In genomic region chr2:1704606-1705556, GRCh38 we compare ENCODE assay signal across 16 cellular contexts. TPM values are rescaled to one million over a fixed set of nuclear protein-coding genes. Genes with fewer than 3 reads are reported as not detected.
DNase-seq lines count a peak whose midpoint lies in the region; ATAC-seq, FAIRE-seq and TF ChIP-seq lines count a peak whose summit lies in the region.
"Had no signal": no experiment of that assay in that cellular context is flagged by ENCODE, and none has a peak within 500 bp of the region (broad histone marks: within the 10 kb centered on the region; RNA-seq: fewer than 3 reads in every experiment).

No MANE protein-coding gene starts in this region.

- H3K4me1 ChIP-seq in A549 = no peaks in the 10 kb centered on the region

- CTCF ChIA-PET in A549 (lab: Yijun Ruan, JAX) = interaction anchor here (0.8 to 1.6 kb wide), 3 partner anchors 29 to 48 kb away, joined by 3 to 4 read pairs (median 3); no protein-coding TSS in a partner anchor

- 40% methylated on average over 16 of the region's 18 CpGs for WGBS in A549 (ENCODE audit: missing lambda C conversion rate)

- POLR2A ChIA-PET in A549 (lab: Yijun Ruan, JAX) = no interaction called here

- peaks cover 27% of the 10 kb centered on the region for H3K36me3 ChIP-seq in MG63
- H3K36me3 ChIP-seq: lower lobe of right lung, neutrophil, thyroid gland had no signal

- TF ChIP-seq RAD21 in A549 (conservative IDR thresholded peaks at IDR 0.05 in 1 of 2, IDR thresholded peaks at IDR 0.05 in 1 of 2) = no peak

- no peak for FAIRE-seq in A549 (lab: Jason Lieb, UNC)

- intact Hi-C loops in left colon (cut with DNase I, micrococcal nuclease) = no loop called here

- no peak overlapping the region for H3K4me2 ChIP-seq in A549

- TF ChIP-seq CTCF in A549 (IDR thresholded peaks at IDR 0.05) = no peak
- TF ChIP-seq CTCF in cardiac fibroblast (IDR thresholded peaks at IDR 0.05; ENCODE audit: low read depth, low read length) = no peak

- ATAC-seq in A549 = peak; percentile 11 to 47; a peak in 3 of 6 replicates
- ATAC-seq in left colon = peak; percentile 28

- 0 out of 2 replicates have a peak, but pooled peaks have one; percentile 14 for TF ChIP-seq POLR2A in A549 (IDR thresholded peaks at IDR 0.05; ENCODE audit: low read length)

- no peak overlapping the region for H3K27ac ChIP-seq in A549
- H3K27ac ChIP-seq: lower lobe of right lung, neutrophil, thyroid gland had no signal

- DNase-seq in A549 (ENCODE audit: low read depth in 1 of 2, low spot score in 1 of 2) (no peak), MG63 (peak; percentile 20), cardiac fibroblast (ENCODE audit: low read depth in 2 of 2) (peak; percentile 41 to 59), left colon (no peak), D341Med (ENCODE audit: low spot score) (no peak), DMS153 treated with DMSO at 0.1 percent for 48 hours (lab: John Stamatoyannopoulos, UW; ENCODE audit: unreplicated experiment) (no peak), nucleus accumbens (lab: John Stamatoyannopoulos, UW) (no peak), dedifferentiated amniotic fluid mesenchymal stem cell (ENCODE audit: extremely low spot score) (no peak)
- DNase-seq: activated CD4-positive, alpha-beta T cell treated with anti-CD3 and anti-CD28 coated beads, Interleukin-2, amount 50 U/mL, for 48 hours; activated effector memory CD4-positive, alpha-beta T cell treated with anti-CD3 and anti-CD28 coated beads, Interleukin-2, amount 50 U/mL, for 16 hours; hippocampal formation; lower lobe of right lung; NCI-H1092; NCI-H510A; thyroid gland had no signal

- H3K4me3 ChIP-seq in A549 = no peak overlapping the region
- H3K4me3 ChIP-seq in MG63 = no peak overlapping the region
- H3K4me3 ChIP-seq in cardiac fibroblast (replicated peaks in 1 of 2; ENCODE audit: low read depth in 2 of 2, low read length in 2 of 2) = no peak overlapping the region
- H3K4me3 ChIP-seq: lower lobe of right lung, thyroid gland had no signal

- no peaks in the 10 kb centered on the region for H3K9me3 ChIP-seq in A549
- no peaks in the 10 kb centered on the region for H3K9me3 ChIP-seq in MG63
- H3K9me3 ChIP-seq: lower lobe of right lung, neutrophil, thyroid gland had no signal

- no peak for TF ChIP-seq EP300 in A549 (IDR thresholded peaks at IDR 0.05)

- H3K27me3 ChIP-seq in MG63 = no peaks in the 10 kb centered on the region
- H3K27me3 ChIP-seq: neutrophil, thyroid gland had no signal

TF ChIP-seq in A549, 52 proteins besides CTCF, POLR2A, EP300 and RAD21:
- no peak for TF ChIP-seq HEYL (CRISPR knock-in tag; IDR thresholded peaks at IDR 0.05)
- TF ChIP-seq POLR2AphosphoS2 (conservative IDR thresholded peaks at IDR 0.05; ENCODE audit: low read length) = no peak
- TF ChIP-seq USF2 (IDR thresholded peaks at IDR 0.05) = no peak
- no peak for TF ChIP-seq EHF (CRISPR knock-in tag; IDR thresholded peaks at IDR 0.05)
- TF ChIP-seq HOXB13 (CRISPR knock-in tag; IDR thresholded peaks at IDR 0.05; ENCODE audit: low read depth) = no peak
- TF ChIP-seq RARB (CRISPR knock-in tag; IDR thresholded peaks at IDR 0.05) = no peak
- TF ChIP-seq ZNF302 (CRISPR knock-in tag; IDR thresholded peaks at IDR 0.05) = no peak

RNA-seq across cellular contexts. Expression of gene PXDN, which starts 39.4 kb away (rescaled TPM):
- polyA plus RNA-seq in A549 (2011; rRNA removed) (3.7 and 5.3 TPM in 2 replicates), A549 (2017; fragmentation: RNase III; extraction: RNeasy Plus Mini Kit Qiagen cat#74134 plus additional on column Dnase treatment) (5.5 to 8.9 TPM (median 7.3 TPM) in 3 replicates)
- polyA plus RNA-seq in A549 (2012; cell fraction: cytosol; rRNA removed) = 3.5 and 3.6 TPM in 2 replicates
- 13.1 and 14.0 TPM in 2 replicates for polyA plus RNA-seq in A549 (2012; cell fraction: nucleus; rRNA removed)
- polyA minus RNA-seq in A549 (2011; rRNA and poly(A)+ RNA removed) = 3.3 and 4.9 TPM in 2 replicates
- 204 and 346 TPM in 2 replicates for total RNA-seq in MG63 (2014; rRNA removed; shearing (Covaris generic); ENCODE audit: low replicate concordance)
- 10 to 100 TPM; 11.6 to 13.3 TPM for total RNA-seq in left colon

Comparison
In these comparisons a context has a peak if more than half of its experiments do, and no peak if none do; other contexts are left out.
1. DNase-seq: peak in MG63 (single experiment) and cardiac fibroblast (2 of 2); none in A549 (0 of 2), left colon (0 of 2), D341Med (single experiment), DMS153 treated with DMSO at 0.1 percent for 48 hours (single experiment), nucleus accumbens (0 of 56) and dedifferentiated amniotic fluid mesenchymal stem cell (single experiment).
2. RNA of gene PXDN, which starts 39.4 kb away (total RNA-seq): 204 to 346 TPM in MG63; 11.6 to 13.3 TPM in left colon; every median in the first group is over 10 times any median in the second.